In genomic region chr2:15571729-15572128, GRCh38 we compare ENCODE assay signal across 1 cellular context.
TF ChIP-seq lines count a peak whose summit lies in the region.

No MANE protein-coding gene starts in this region.

TF ChIP-seq in HepG2, 621 proteins besides CTCF, POLR2A, EP300 and RAD21 (continues in another document):
- TF ChIP-seq ARID5B (CRISPR knock-in tag; IDR thresholded peaks at IDR 0.05): peak; percentile 74
- peak; percentile 86 for TF ChIP-seq ZFX (CRISPR knock-in tag; IDR thresholded peaks at IDR 0.05; ENCODE audit: low read depth)
- 0 out of 2 replicates have a peak, but pooled peaks have one; percentile 16 for TF ChIP-seq HNF4A (CRISPR knock-in tag; IDR thresholded peaks at IDR 0.05)
- TF ChIP-seq, protein P1, sequence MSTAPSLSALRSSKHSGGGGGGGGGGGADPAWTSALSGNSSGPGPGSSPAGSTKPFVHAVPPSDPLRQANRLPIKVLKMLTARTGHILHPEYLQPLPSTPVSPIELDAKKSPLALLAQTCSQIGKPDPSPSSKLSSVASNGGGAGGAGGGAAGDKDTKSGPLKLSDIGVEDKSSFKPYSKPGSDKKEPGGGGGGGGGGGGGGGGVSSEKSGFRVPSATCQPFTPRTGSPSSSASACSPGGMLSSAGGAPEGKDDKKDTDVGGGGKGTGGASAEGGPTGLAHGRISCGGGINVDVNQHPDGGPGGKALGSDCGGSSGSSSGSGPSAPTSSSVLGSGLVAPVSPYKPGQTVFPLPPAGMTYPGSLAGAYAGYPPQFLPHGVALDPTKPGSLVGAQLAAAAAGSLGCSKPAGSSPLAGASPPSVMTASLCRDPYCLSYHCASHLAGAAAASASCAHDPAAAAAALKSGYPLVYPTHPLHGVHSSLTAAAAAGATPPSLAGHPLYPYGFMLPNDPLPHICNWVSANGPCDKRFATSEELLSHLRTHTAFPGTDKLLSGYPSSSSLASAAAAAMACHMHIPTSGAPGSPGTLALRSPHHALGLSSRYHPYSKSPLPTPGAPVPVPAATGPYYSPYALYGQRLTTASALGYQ (CRISPR knock-in tag; IDR thresholded peaks at IDR 0.05): no peak
- no peak for TF ChIP-seq ARID3A (IDR thresholded peaks at IDR 0.05; ENCODE audit: low read depth, low read length)
- TF ChIP-seq FOXA3 (CRISPR knock-in tag; IDR thresholded peaks at IDR 0.05): peak; percentile 74
- no peak for TF ChIP-seq MEIS2 (CRISPR knock-in tag; IDR thresholded peaks at IDR 0.05)
- peak; percentile 15; the same call in 1 of the 2 replicates for TF ChIP-seq FOXK1 (CRISPR knock-in tag; IDR thresholded peaks at IDR 0.05; ENCODE audit: borderline replicate concordance, low read depth)
- 0 out of 2 replicates have a peak, but pooled peaks have one; percentile 55 for TF ChIP-seq ERF (CRISPR knock-in tag; IDR thresholded peaks at IDR 0.05)
- TF ChIP-seq FOXJ3 (CRISPR knock-in tag; IDR thresholded peaks at IDR 0.05; ENCODE audit: borderline replicate concordance): peak; percentile 40; the same call in 1 of the 2 replicates
- no peak for TF ChIP-seq ZNF574 (CRISPR knock-in tag; IDR thresholded peaks at IDR 0.05)
- TF ChIP-seq ZNF788 (CRISPR knock-in tag; IDR thresholded peaks at IDR 0.05; ENCODE audit: borderline replicate concordance): no peak
- no peak for TF ChIP-seq SOX6 (IDR thresholded peaks at IDR 0.05)
- TF ChIP-seq SOX6 (CRISPR knock-in tag; IDR thresholded peaks at IDR 0.05): 0 out of 2 replicates have a peak, but pooled peaks have one; percentile 20
- TF ChIP-seq NRL (CRISPR knock-in tag; IDR thresholded peaks at IDR 0.05; ENCODE audit: borderline replicate concordance): no peak
- TF ChIP-seq ZMYM4 (CRISPR knock-in tag; IDR thresholded peaks at IDR 0.05): peak; percentile 47; the same call in 1 of the 2 replicates
- no peak for TF ChIP-seq USF2 (IDR thresholded peaks at IDR 0.05; ENCODE audit: low read depth, low read length)
- TF ChIP-seq USF2 (CRISPR knock-in tag; IDR thresholded peaks at IDR 0.05; ENCODE audit: borderline replicate concordance): no peak
- no peak for TF ChIP-seq ZNF44 (CRISPR knock-in tag; IDR thresholded peaks at IDR 0.05)
- no peak for TF ChIP-seq ZNF253 (CRISPR knock-in tag; IDR thresholded peaks at IDR 0.05; ENCODE audit: borderline replicate concordance)
- no peak for TF ChIP-seq ZKSCAN1 (IDR thresholded peaks at IDR 0.05; ENCODE audit: low read length)
- TF ChIP-seq KAT8 (CRISPR knock-in tag; IDR thresholded peaks at IDR 0.05): peak; percentile 70
- no peak for TF ChIP-seq SP5 (CRISPR knock-in tag; IDR thresholded peaks at IDR 0.05; ENCODE audit: borderline replicate concordance, low read depth)
- TF ChIP-seq, protein P2, sequence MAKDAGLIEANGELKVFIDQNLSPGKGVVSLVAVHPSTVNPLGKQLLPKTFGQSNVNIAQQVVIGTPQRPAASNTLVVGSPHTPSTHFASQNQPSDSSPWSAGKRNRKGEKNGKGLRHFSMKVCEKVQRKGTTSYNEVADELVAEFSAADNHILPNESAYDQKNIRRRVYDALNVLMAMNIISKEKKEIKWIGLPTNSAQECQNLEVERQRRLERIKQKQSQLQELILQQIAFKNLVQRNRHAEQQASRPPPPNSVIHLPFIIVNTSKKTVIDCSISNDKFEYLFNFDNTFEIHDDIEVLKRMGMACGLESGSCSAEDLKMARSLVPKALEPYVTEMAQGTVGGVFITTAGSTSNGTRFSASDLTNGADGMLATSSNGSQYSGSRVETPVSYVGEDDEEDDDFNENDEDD (CRISPR knock-in tag; IDR thresholded peaks at IDR 0.05; ENCODE audit: borderline replicate concordance): no peak
- no peak for TF ChIP-seq GTF2F1 (IDR thresholded peaks at IDR 0.05; ENCODE audit: low read length)
- TF ChIP-seq ZNF331 (CRISPR knock-in tag; IDR thresholded peaks at IDR 0.05): peak; percentile 36; the same call in 1 of the 2 replicates
- TF ChIP-seq ZNF207 (IDR thresholded peaks at IDR 0.05; ENCODE audit: borderline replicate concordance): no peak
- no peak for TF ChIP-seq ZNF335 (CRISPR knock-in tag; IDR thresholded peaks at IDR 0.05)
- TF ChIP-seq MAX (IDR thresholded peaks at IDR 0.05): no peak; the same call in 1 of the 2 replicates
- no peak for TF ChIP-seq PHF8 (CRISPR knock-in tag; IDR thresholded peaks at IDR 0.05)
- TF ChIP-seq NCOA2 (CRISPR knock-in tag; IDR thresholded peaks at IDR 0.05): 0 out of 2 replicates have a peak, but pooled peaks have one; percentile 19
- TF ChIP-seq DMAP1 (CRISPR knock-in tag; IDR thresholded peaks at IDR 0.05): no peak
- TF ChIP-seq ZNF136 (CRISPR knock-in tag; IDR thresholded peaks at IDR 0.05; ENCODE audit: low read depth): no peak
- TF ChIP-seq ZNF746 (CRISPR knock-in tag; IDR thresholded peaks at IDR 0.05): no peak
- no peak for TF ChIP-seq TCF7L2 (IDR thresholded peaks at IDR 0.05; ENCODE audit: low read depth, low read length)
- peak; percentile 59; the same call in 1 of the 2 replicates for TF ChIP-seq FOXP1 (IDR thresholded peaks at IDR 0.05)
- peak; percentile 91 for TF ChIP-seq FOXP1 (CRISPR knock-in tag; IDR thresholded peaks at IDR 0.05)
- TF ChIP-seq ZSCAN30 (CRISPR knock-in tag; IDR thresholded peaks at IDR 0.05): 0 out of 2 replicates have a peak, but pooled peaks have one; percentile 55
- TF ChIP-seq ZNF225 (CRISPR knock-in tag; IDR thresholded peaks at IDR 0.05): no peak
- no peak for TF ChIP-seq ZNF629 (CRISPR knock-in tag; conservative IDR thresholded peaks at IDR 0.05)
- TF ChIP-seq PAXIP1 (CRISPR knock-in tag; conservative IDR thresholded peaks at IDR 0.05): peak; percentile 38; the same call in 1 of the 2 replicates
- TF ChIP-seq MED1 (CRISPR knock-in tag; IDR thresholded peaks at IDR 0.05): peak; percentile 53; the same call in 1 of the 2 replicates
- peak; percentile 56; the same call in 1 of the 2 replicates for TF ChIP-seq FOXO1 (CRISPR knock-in tag; IDR thresholded peaks at IDR 0.05)
- TF ChIP-seq ZNF549 (CRISPR knock-in tag; IDR thresholded peaks at IDR 0.05): no peak
